In the genomic region with DNA sequence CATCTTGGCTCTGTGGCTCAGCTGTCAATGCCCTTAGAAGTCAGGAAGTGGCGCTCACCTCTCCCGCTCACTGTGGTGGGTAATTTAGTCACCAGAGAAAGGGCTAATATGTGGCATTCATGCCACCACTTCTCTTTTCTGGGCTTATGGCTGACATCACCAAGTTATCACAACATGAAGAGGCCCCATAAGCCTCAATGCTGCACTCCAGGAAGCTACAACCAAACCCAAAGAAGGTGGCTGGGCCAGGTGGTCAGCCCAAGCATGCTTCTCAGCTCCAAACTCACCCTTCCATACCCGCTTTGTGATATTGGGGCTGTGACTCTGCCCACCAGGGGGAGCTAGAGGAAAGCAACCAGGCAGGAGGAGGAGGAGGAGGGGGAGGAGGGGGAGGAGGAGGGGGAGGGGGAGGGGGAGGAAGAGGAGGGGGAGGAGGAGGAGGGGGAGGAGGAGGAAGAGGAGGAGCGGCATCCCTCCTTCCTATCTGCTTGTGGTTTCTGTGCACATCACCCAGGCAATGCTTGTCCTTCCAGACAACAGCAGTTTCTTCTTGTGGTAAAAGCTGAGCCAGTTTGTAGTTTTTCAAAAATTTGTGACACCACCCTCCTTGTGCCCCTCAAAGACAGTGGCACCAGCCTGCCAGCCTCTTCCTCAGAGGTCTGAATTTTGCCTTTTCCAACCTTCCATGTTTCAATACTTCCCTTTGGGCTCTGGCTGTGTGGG, we compare ENCODE assay signal across 9 cellular contexts.
DNase-seq lines count a peak whose midpoint lies in the region; ATAC-seq and TF ChIP-seq lines count a peak whose summit lies in the region.
"Had no signal": no experiment of that assay in that cellular context is flagged by ENCODE, and none has a peak within 500 bp of the region (broad histone marks: within the 10 kb centered on the region; RNA-seq: fewer than 3 reads in every experiment).

No MANE protein-coding gene starts in this region.

- H3K4me3 ChIP-seq in AG09309 (ENCODE audit: control insufficient read depth, low read depth, low read length): no peak overlapping the region
- H3K4me3 ChIP-seq: vagina had no signal

- ATAC-seq in GM18868 (IDR thresholded peaks at IDR 0.05; ENCODE audit: unreplicated experiment) (peak; percentile 57), HG03139 (IDR thresholded peaks at IDR 0.05; ENCODE audit: unreplicated experiment) (no peak)

- in situ Hi-C loops in KBM-7 (cut with MboI; ENCODE audit: low pct_unique_long_range_greater_than_20kb, low sequenced_read_pairs): no loop called here

- DNase-seq in AG09309 (ENCODE audit: low read depth): no peak
- DNase-seq in KBM-7: peak; percentile 87
- peak; percentile 34 to 65 (median 49) for DNase-seq in T-helper 2 cell
- DNase-seq in amniotic epithelial cell (ENCODE audit: low read depth): peak; percentile 38
- DNase-seq in iPS DF 19.7 (ENCODE audit: low read depth, low spot score): peak; percentile 52
- peak; percentile 19 to 63 for DNase-seq in stimulated activated CD4-positive, alpha-beta T cell treated with anti-CD3 and anti-CD28 coated beads, Interleukin-1b, Interleukin-23, amount 100 ng/mL, for 1 hour (ENCODE audit: low read depth in 2 of 2)

- TF ChIP-seq CTCF in AG09309 (IDR thresholded peaks at IDR 0.05; ENCODE audit: control insufficient read depth, insufficient read depth, low read depth, low read length, missing control alignments): peak; percentile 62
